8 cellular contexts compared by ENCODE assay signal in genomic region chr19:12800873-12801465, GRCh38. TPM values are rescaled to one million over a fixed set of nuclear protein-coding genes. Genes with fewer than 3 reads are reported as not detected.
DNase-seq lines count a peak whose midpoint lies in the region; ATAC-seq and TF ChIP-seq lines count a peak whose summit lies in the region.

No MANE protein-coding gene starts in this region.

- H4K20me1 ChIP-seq in OCI-LY3 (ENCODE audit: insufficient read depth, low read length) = no peaks in the 10 kb centered on the region

- CTCF ChIA-PET in Calu3 (lab: Charles Lee) = no interaction called here

- no peaks in the 10 kb centered on the region for H3K27me3 Mint-ChIP-seq in Calu3 (ENCODE audit: unreplicated experiment)
- H3K27me3 Mint-ChIP-seq in type B pancreatic cell = peaks cover 3% of the 10 kb centered on the region

- H3K36me3 Mint-ChIP-seq in Calu3 (ENCODE audit: insufficient read depth, unreplicated experiment) = peaks cover 47% of the 10 kb centered on the region
- H3K36me3 Mint-ChIP-seq in type B pancreatic cell = peaks cover 5% of the 10 kb centered on the region

- peaks cover 15% of the 10 kb centered on the region for H3K4me1 Mint-ChIP-seq in Calu3 (ENCODE audit: low read depth, unreplicated experiment)
- peaks cover 23% of the 10 kb centered on the region for H3K4me1 Mint-ChIP-seq in type B pancreatic cell (ENCODE audit: unreplicated experiment)

- DNase-seq in Calu3 (peak; percentile 2), cerebellar cortex (ENCODE audit: low spot score) (peak; percentile 14), lower lobe of right lung (no peak), type B pancreatic cell (ENCODE audit: extremely low spot score, unreplicated experiment) (no peak)
- DNase-seq in stimulated activated naive CD4-positive, alpha-beta T cell treated with Interleukin-2 at 50 U/mL for 16 hours (lab: John Stamatoyannopoulos, UW) = no peak

- TF ChIP-seq CTCF in Calu3 (IDR thresholded peaks at IDR 0.05; ENCODE audit: unreplicated experiment) = no peak
- TF ChIP-seq CTCF in OCI-LY3 (IDR thresholded peaks at IDR 0.05; ENCODE audit: low read depth, low read length) = peak; percentile 22; the same call in 1 of the 2 replicates
- TF ChIP-seq CTCF in lower lobe of right lung (IDR thresholded peaks at IDR 0.05) = no peak
- no peak for TF ChIP-seq CTCF in type B pancreatic cell (conservative IDR thresholded peaks at IDR 0.05)

- H3K4me3 Mint-ChIP-seq in Calu3 (ENCODE audit: low read depth, unreplicated experiment) (peak overlapping the region; percentile 59), type B pancreatic cell (peak overlapping the region; percentile 93)

- H3K4me1 ChIP-seq in OCI-LY3 (ENCODE audit: low read length) (peaks cover 26% of the 10 kb centered on the region), lower lobe of right lung (peaks cover 30% of the 10 kb centered on the region)

- H3K27ac Mint-ChIP-seq in Calu3 (ENCODE audit: unreplicated experiment) (peak overlapping the region; percentile 52), type B pancreatic cell (peak overlapping the region; percentile 81)

- peak overlapping the region; percentile 92 for H3K4me2 ChIP-seq in OCI-LY3 (ENCODE audit: low read length)

- peak overlapping the region; percentile 91 for H3K4me3 ChIP-seq in OCI-LY3 (ENCODE audit: low read length)
- peak overlapping the region; percentile 96 for H3K4me3 ChIP-seq in lower lobe of right lung

- H3K27ac ChIP-seq in OCI-LY3 (ENCODE audit: low read length) = peak overlapping the region; percentile 56
- peak overlapping the region; percentile 77 for H3K27ac ChIP-seq in lower lobe of right lung

- no peaks in the 10 kb centered on the region for H3K9me3 ChIP-seq in OCI-LY3 (ENCODE audit: insufficient read depth, low read length)
- H3K9me3 ChIP-seq in lower lobe of right lung = no peaks in the 10 kb centered on the region

- H3K27me3 ChIP-seq in OCI-LY3 (ENCODE audit: low read depth, low read length) (no peaks in the 10 kb centered on the region), lower lobe of right lung (ENCODE audit: low read depth) (no peaks in the 10 kb centered on the region)

- intact Hi-C loops in Calu3 (cut with micrococcal nuclease; ENCODE audit: unreplicated experiment) = no loop called here
- intact Hi-C loops in lower lobe of right lung (cut with DNase I) = no loop called here

- H3K9ac ChIP-seq in OCI-LY3 (ENCODE audit: low read length) = peak overlapping the region; percentile 96

- H2AFZ ChIP-seq in OCI-LY3 (ENCODE audit: low read depth, low read length) = peak overlapping the region; percentile 62; the same call in 1 of the 2 replicates

- peak; percentile 33 to 48 for ATAC-seq in lower lobe of right lung
- ATAC-seq in GM21737 (IDR thresholded peaks at IDR 0.05; ENCODE audit: unreplicated experiment) = no peak
- no peak for ATAC-seq in GM18870 (IDR thresholded peaks at IDR 0.05; ENCODE audit: unreplicated experiment)

- no TSS peak for BruUV-seq in Calu3 (replicated peaks; lab: Mats Ljungman, UMichigan)

- peaks cover 16% of the 10 kb centered on the region for H3K36me3 ChIP-seq in OCI-LY3 (replicated peaks; ENCODE audit: low read depth, low read length)
- peaks cover 24% of the 10 kb centered on the region for H3K36me3 ChIP-seq in lower lobe of right lung

- no peaks in the 10 kb centered on the region for H3K9me3 Mint-ChIP-seq in Calu3 (ENCODE audit: low read depth, unreplicated experiment)
- H3K9me3 Mint-ChIP-seq in type B pancreatic cell = no peaks in the 10 kb centered on the region

- peaks cover 23% of the 10 kb centered on the region for H3K79me2 ChIP-seq in OCI-LY3 (ENCODE audit: low read length)

RNA-seq across cellular contexts. Expression of gene PRDX2, which starts 0.6 kb away (rescaled TPM):
- total RNA-seq in Calu3 (2022) = 121 and 135 TPM in 2 replicates
- 101 TPM for total RNA-seq in lower lobe of right lung
- 416 and 497 TPM in 2 replicates for total RNA-seq in type B pancreatic cell (ENCODE audit: low replicate concordance)

RNA-seq across cellular contexts. Expression of gene THSD8, which starts 0.9 kb away (rescaled TPM):
- total RNA-seq in Calu3 (2022) (14.0 and 16.1 TPM in 2 replicates), lower lobe of right lung (1.5 TPM), type B pancreatic cell (ENCODE audit: low replicate concordance) (10.1 and 19.4 TPM in 2 replicates)

RNA-seq across cellular contexts. Expression of gene RNASEH2A, which starts 5.4 kb away (rescaled TPM):
- 30.6 and 41.6 TPM in 2 replicates for total RNA-seq in Calu3 (2022)
- total RNA-seq in lower lobe of right lung = 10.9 TPM
- 13.7 and 37.2 TPM in 2 replicates for total RNA-seq in type B pancreatic cell (ENCODE audit: low replicate concordance)

RNA-seq across cellular contexts. Expression of gene JUNB, which starts 9.7 kb away (rescaled TPM):
- total RNA-seq in Calu3 (2022) (113 and 116 TPM in 2 replicates), lower lobe of right lung (131 TPM), type B pancreatic cell (ENCODE audit: low replicate concordance) (31.3 and 116 TPM in 2 replicates)

RNA-seq across cellular contexts. Expression of gene HOOK2, which starts 25.6 kb away (rescaled TPM):
- total RNA-seq in Calu3 (2022) (69.0 and 70.7 TPM in 2 replicates), lower lobe of right lung (57.5 TPM), type B pancreatic cell (ENCODE audit: low replicate concordance) (50.1 and 55.0 TPM in 2 replicates)

Comparison
In these comparisons a context has a peak if more than half of its experiments do, and no peak if none do; other contexts are left out.
1. DNase-seq: peak in Calu3 (single experiment) and cerebellar cortex (single experiment); none in lower lobe of right lung (single experiment), type B pancreatic cell (single experiment) and stimulated activated naive CD4-positive, alpha-beta T cell treated with Interleukin-2 at 50 U/mL for 16 hours (single experiment).
2. ATAC-seq: peak in lower lobe of right lung (2 of 2); none in GM21737 (single experiment) and GM18870 (single experiment).